13 cellular contexts compared by ENCODE assay signal in the genomic region with DNA sequence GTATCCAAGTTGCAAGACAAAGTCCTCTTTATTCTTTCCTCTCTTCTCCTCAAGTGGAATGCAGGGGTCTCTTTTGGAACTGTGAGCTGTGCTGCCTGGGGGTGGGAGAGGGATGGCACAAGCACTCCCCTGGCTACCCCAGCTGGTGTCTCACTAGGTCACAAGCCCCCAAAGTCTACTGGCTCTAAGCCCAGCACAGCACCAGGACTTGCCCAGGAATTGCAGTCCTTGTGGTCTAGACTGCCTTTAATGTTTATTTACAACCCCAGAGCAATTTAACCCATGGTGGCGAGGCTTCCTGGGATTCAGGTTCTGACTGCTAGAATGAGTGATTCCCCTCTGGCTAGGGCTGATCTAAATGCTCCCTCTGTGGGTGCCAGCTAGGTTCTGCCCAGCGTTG.
"Had no signal": no experiment of that assay in that cellular context is flagged by ENCODE, and none has a peak within 500 bp of the region (broad histone marks: within the 10 kb centered on the region; RNA-seq: fewer than 3 reads in every experiment).

No MANE protein-coding gene starts in this region.

- DNase-seq: activated naive CD4-positive, alpha-beta T cell treated with Interleukin-2 at 50 U/mL for 16 hours; activated naive CD8-positive, alpha-beta T cell treated with anti-CD3 and anti-CD28 coated beads, Interleukin-2, amount 50 U/mL, for 24 hours; activated T-cell treated with anti-CD3 and anti-CD28 coated beads, Interleukin-2, amount 50 U/mL, for 48 hours; central memory CD4-positive, alpha-beta T cell; dermis blood vessel endothelial cell; left ventricle myocardium superior; sigmoid colon; SK-N-SH; stimulated activated CD4-positive, alpha-beta T cell treated with anti-CD3 and anti-CD28 coated beads, Interleukin-12 subunit alpha, Interleukin-12 subunit beta, amount 100 ng/mL, for 4 hours; stimulated activated CD4-positive, alpha-beta T cell treated with anti-CD3 and anti-CD28 coated beads, Interleukin-2, amount 100 ng/mL, for 48 hours; stimulated activated naive CD4-positive, alpha-beta T cell treated with Interleukin-2 at 50 U/mL for 16 hours had no signal

- ATAC-seq: activated CD4-positive, CD25-positive, alpha-beta regulatory T cell treated with anti-CD3 and anti-CD28 coated beads, Interleukin-2, amount 50 U/mL, for 24 hours; activated naive CD8-positive, alpha-beta T cell treated with anti-CD3 and anti-CD28 coated beads, Interleukin-2, amount 50 U/mL, for 24 hours; left ventricle myocardium superior had no signal

- H3K9ac ChIP-seq: SK-N-SH had no signal

- H3K4me2 ChIP-seq: SK-N-SH had no signal

- H3K36me3 ChIP-seq: ascending aorta, sigmoid colon had no signal

- H3K4me3 ChIP-seq: ascending aorta, sigmoid colon had no signal

- H3K27me3 ChIP-seq: ascending aorta, sigmoid colon had no signal

- H3K9me3 ChIP-seq: sigmoid colon, SK-N-SH had no signal

- H3K27ac ChIP-seq: ascending aorta, sigmoid colon had no signal
